9 cellular contexts compared by ENCODE assay signal in the genomic region with DNA sequence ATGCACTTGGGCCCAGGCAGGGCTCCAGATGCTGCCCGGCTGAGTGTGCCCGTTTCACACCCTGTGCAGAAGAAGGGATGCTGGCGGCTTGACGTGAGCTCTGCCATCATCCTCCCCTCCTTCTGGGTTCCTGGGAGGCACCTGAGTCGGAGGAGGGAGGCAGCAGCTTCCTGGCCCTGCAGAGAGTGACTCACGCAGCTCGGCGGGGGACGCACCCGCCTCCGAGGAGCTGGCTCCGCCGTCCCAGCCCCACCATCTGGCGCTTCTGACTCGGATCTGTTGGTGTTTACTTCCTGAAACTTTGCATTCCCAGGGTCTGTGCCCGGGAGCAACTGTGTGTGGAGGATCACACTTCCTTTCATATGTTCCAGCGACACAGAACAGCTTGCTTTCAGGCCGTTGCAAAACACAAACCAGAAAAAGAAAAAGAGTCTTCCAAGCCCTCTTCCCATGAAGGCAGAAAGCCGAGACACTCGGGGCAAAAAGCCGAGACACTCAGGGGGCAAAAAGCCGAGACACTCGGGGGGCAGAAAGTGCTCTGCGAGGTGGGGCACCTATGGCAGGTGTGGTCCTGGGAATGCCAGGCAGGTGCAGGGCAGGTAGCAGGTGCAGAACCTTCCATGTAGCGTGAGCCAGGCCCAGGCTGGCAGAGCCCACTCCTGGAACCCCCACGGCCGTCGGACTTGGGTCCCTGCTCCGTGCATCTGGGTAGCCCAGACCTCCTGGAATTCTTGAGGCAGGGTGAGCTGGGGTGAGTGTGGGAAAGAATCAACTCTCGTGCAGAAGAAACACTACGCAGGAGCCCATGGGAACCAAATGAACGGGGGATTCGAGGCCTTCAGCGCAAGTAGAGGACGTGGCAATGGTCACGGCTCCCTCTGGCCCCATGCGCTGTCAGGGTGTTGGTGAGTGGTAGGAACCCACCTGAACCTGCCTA. TPM values are rescaled to one million over a fixed set of nuclear protein-coding genes. Genes with fewer than 3 reads are reported as not detected.
DNase-seq lines count a peak whose midpoint lies in the region; ATAC-seq, FAIRE-seq and TF ChIP-seq lines count a peak whose summit lies in the region.
"Had no signal": no experiment of that assay in that cellular context is flagged by ENCODE, and none has a peak within 500 bp of the region (broad histone marks: within the 10 kb centered on the region; RNA-seq: fewer than 3 reads in every experiment).

No MANE protein-coding gene starts in this region.

- H4K5ac ChIP-seq in H1 (ENCODE audit: insufficient read length, low read depth, low read length) = no peak overlapping the region

- H3K9me3 Mint-ChIP-seq in CD4-positive, alpha-beta T cell = no peaks in the 10 kb centered on the region

- H3K79me1 ChIP-seq in H1 (ENCODE audit: low read depth, low read length) = no peaks in the 10 kb centered on the region

- TF ChIP-seq RAD21 in H1 (IDR thresholded peaks at IDR 0.05 in 1 of 2, conservative IDR thresholded peaks at IDR 0.05 in 1 of 2; ENCODE audit: low read depth in 2 of 2, low read length in 2 of 2) = no peak

- H3K4me1 Mint-ChIP-seq in CD4-positive, alpha-beta T cell (ENCODE audit: low read depth) = no peaks in the 10 kb centered on the region

- H3K9ac ChIP-seq in H1 (replicated peaks in 1 of 4; ENCODE audit: extremely low read depth in 1 of 4, low read depth in 3 of 4, low read length in 3 of 4) = no peak overlapping the region

- H2BK120ac ChIP-seq in H1 (replicated peaks; ENCODE audit: low read depth, low read length) = no peak overlapping the region

- H4K91ac ChIP-seq in H1 (replicated peaks; ENCODE audit: insufficient read length, low read length) = no peak overlapping the region

- no peak for TF ChIP-seq CTCF in H1 (IDR thresholded peaks at IDR 0.05; ENCODE audit: control extremely low read depth in 1 of 3, insufficient read depth in 1 of 3, low read depth in 1 of 3, low read length in 3 of 3)
- TF ChIP-seq CTCF in CD4-positive, alpha-beta T cell (IDR thresholded peaks at IDR 0.05) = no peak

- H3K4me3 ChIP-seq in H1 (ENCODE audit: extremely low read depth in 1 of 4, insufficient read depth in 2 of 4, low read depth in 3 of 4, low read length in 4 of 4) = no peak overlapping the region

- no peaks in the 10 kb centered on the region for H3K36me3 ChIP-seq in H1 (ENCODE audit: control insufficient read depth in 2 of 4, insufficient read depth in 4 of 4, low read length in 3 of 4)

- CTCF ChIA-PET in H1 (lab: Charles Lee; ENCODE audit: partially characterized antibody) = interaction anchor here (1.2 to 3.5 kb wide), 4 partner anchors 14 to 104 kb away, joined by 3 to 17 read pairs (median 3); no protein-coding TSS in a partner anchor
- CTCF ChIA-PET in CD4-positive, alpha-beta T cell (lab: Charles Lee) = no interaction called here

- H3K27ac ChIP-seq in H1 (ENCODE audit: low read depth, low read length) = no peak overlapping the region
- H3K27ac ChIP-seq in CD4-positive, alpha-beta T cell (ENCODE audit: low read depth, low read length) = no peak overlapping the region

- H3K4me1 ChIP-seq in H1 (replicated peaks in 1 of 4; ENCODE audit: control insufficient read depth in 3 of 4, insufficient read depth in 4 of 4, low read length in 3 of 4) = peaks cover 0 to 13% (median 7%) of the 10 kb centered on the region in 4 experiments; a peak in 4 of 7 replicates

- no peak overlapping the region for H2BK15ac ChIP-seq in H1 (ENCODE audit: low read length)

- no peak for FAIRE-seq in H1 (lab: Jason Lieb, UNC)

- TF ChIP-seq EP300 in H1 (IDR thresholded peaks at IDR 0.05; ENCODE audit: borderline replicate concordance in 1 of 2, low read depth in 2 of 2, low read length in 2 of 2) = no peak

- no peak overlapping the region for H4K8ac ChIP-seq in H1 (ENCODE audit: extremely low read depth, insufficient read depth, low read length)

- H3K18ac ChIP-seq in H1 (ENCODE audit: extremely low read depth, low read length) = no peak overlapping the region; the same call in 1 of the 2 replicates

- no peak overlapping the region for H2BK20ac ChIP-seq in H1 (ENCODE audit: low read length)

- no peaks in the 10 kb centered on the region for H3K23me2 ChIP-seq in H1 (ENCODE audit: low read depth, low read length)

- H2AFZ ChIP-seq in H1 (ENCODE audit: low read length) = peak overlapping the region; percentile 29; the same call in 1 of the 2 replicates

- H3K9me3 ChIP-seq in H1 (ENCODE audit: insufficient read depth in 2 of 2, low read depth in 1 of 2, low read length in 1 of 2) = peaks cover 0 to 28% of the 10 kb centered on the region in 2 experiments; a peak in 2 of 4 replicates
- H3K9me3 ChIP-seq in CD4-positive, alpha-beta T cell (ENCODE audit: control insufficient read depth, low read length) = no peaks in the 10 kb centered on the region

- H3K56ac ChIP-seq in H1 (replicated peaks; ENCODE audit: insufficient read length, low read depth, low read length) = no peak overlapping the region

- no peak overlapping the region for H2AK5ac ChIP-seq in H1 (ENCODE audit: low read depth, low read length)

- H3K27ac Mint-ChIP-seq in CD4-positive, alpha-beta T cell = no peak overlapping the region

- peaks cover 0 to 27% (median 13%) of the 10 kb centered on the region in 4 experiments; a peak in 4 of 7 replicates for H3K27me3 ChIP-seq in H1 (replicated peaks in 1 of 4; ENCODE audit: control insufficient read depth in 3 of 4, extremely low read depth in 1 of 4, insufficient read depth in 3 of 4, low read length in 3 of 4)
- peaks cover 3% of the 10 kb centered on the region for H3K27me3 ChIP-seq in CD4-positive, alpha-beta T cell (ENCODE audit: control insufficient read depth, insufficient read depth, low read length)

- no peak for ATAC-seq in CD4-positive, alpha-beta T cell (ENCODE audit: poor library complexity)
- ATAC-seq in GM19023 (IDR thresholded peaks at IDR 0.05; ENCODE audit: unreplicated experiment) = no peak

- no peak overlapping the region for H3K14ac ChIP-seq in H1 (ENCODE audit: insufficient read length)

- H2BK5ac ChIP-seq in H1 (ENCODE audit: low read depth, low read length) = no peak overlapping the region; the same call in 1 of the 2 replicates

- peak; percentile 73 for DNase-seq in ELR (ENCODE audit: low read depth)
- DNase-seq in NCI-H2196 treated with DMSO at 0.1 percent for 48 hours (lab: John Stamatoyannopoulos, UW; ENCODE audit: unreplicated experiment) = peak; percentile 7
- peak in 1 of 2 experiments; percentile 17 for DNase-seq in H1 (ENCODE audit: low read depth in 1 of 2, low spot score in 2 of 2)
- DNase-seq in occipital lobe (lab: John Stamatoyannopoulos, UW) = peak; percentile 84
- no peak for DNase-seq in central memory CD4-positive, alpha-beta T cell
- DNase-seq in HuH-7 (ENCODE audit: low spot score) = no peak
- DNase-seq in CD4-positive, alpha-beta T cell = no peak
- DNase-seq: activated CD4-positive, alpha-beta T cell treated with anti-CD3 and anti-CD28 coated beads for 4 hours had no signal

- H3K23ac ChIP-seq in H1 (ENCODE audit: insufficient read length) = no peak overlapping the region

- H3K4ac ChIP-seq in H1 (replicated peaks; ENCODE audit: insufficient read length, low read depth, low read length) = no peak overlapping the region

- H3K79me2 ChIP-seq in H1 (ENCODE audit: control insufficient read depth in 1 of 2, insufficient read depth in 2 of 2, low read length in 2 of 2) = no peaks in the 10 kb centered on the region

- H3K4me2 ChIP-seq in H1 (ENCODE audit: insufficient read depth in 1 of 2, low read depth in 2 of 2, low read length in 2 of 2) = no peak overlapping the region

- no peak overlapping the region for H2BK12ac ChIP-seq in H1 (ENCODE audit: low read depth, low read length)

- 69% methylated on average over 35 of the region's 37 CpGs; no CpG with 5 or more reads in 1 of the 2 experiments for WGBS in H1 (ENCODE audit: extremely low coverage in 1 of 2, insufficient coverage in 1 of 2, insufficient read length in 1 of 2, insufficient replicate concordance in 2 of 2, low coverage in 1 of 2, low lambda C conversion rate in 2 of 2, missing lambda C conversion rate in 1 of 2), 2 experiments

- H3K36me3 Mint-ChIP-seq in CD4-positive, alpha-beta T cell (ENCODE audit: low read depth) = no peaks in the 10 kb centered on the region

- no peaks in the 10 kb centered on the region for H4K20me1 ChIP-seq in H1 (replicated peaks in 1 of 2; ENCODE audit: control insufficient read depth in 1 of 2, insufficient read depth in 2 of 2, low read length in 2 of 2)

- intact Hi-C loops in CD4-positive, alpha-beta T cell (cut with DNase I, micrococcal nuclease) = no loop called here

- H3K4me3 Mint-ChIP-seq in CD4-positive, alpha-beta T cell = no peak overlapping the region

- POLR2A ChIA-PET in H1 (lab: Charles Lee; ENCODE audit: partially characterized antibody) = interaction anchor here (0.9 kb wide), 1 partner anchor 120 kb away, joined by 3 read pairs; no protein-coding TSS in a partner anchor
- POLR2A ChIA-PET in CD4-positive, alpha-beta T cell (lab: Charles Lee) = no interaction called here

- TF ChIP-seq POLR2A in H1 (IDR thresholded peaks at IDR 0.05; ENCODE audit: control extremely low read depth in 1 of 2, low read depth in 2 of 2, low read length in 2 of 2) = no peak

- no peaks in the 10 kb centered on the region for H3K27me3 Mint-ChIP-seq in CD4-positive, alpha-beta T cell

TF ChIP-seq in H1, 55 proteins besides CTCF, POLR2A, EP300 and RAD21:
- peak; percentile 79; the same call in 1 of the 2 replicates for TF ChIP-seq JUND (IDR thresholded peaks at IDR 0.05; ENCODE audit: low read length)
- TF ChIP-seq SP4 (IDR thresholded peaks at IDR 0.05; ENCODE audit: low read length) = no peak

RNA-seq across cellular contexts. Expression of gene GALNT9, which starts 27.6 kb away (rescaled TPM):
- 2.0 and 3.3 TPM in 2 replicates for total RNA-seq in H1 (2021; fragmentation: NEBNext Ultra II Directional; extraction: Animal tissue kit (Norgen Biotek cat#: 25700))
- polyA plus RNA-seq in H1 (2011; rRNA removed) = 3.6 and 5.3 TPM in 2 replicates
- 6.1 TPM for polyA plus RNA-seq in H1 (2011; cell fraction: cytosol; rRNA removed)
- polyA plus RNA-seq in H1 (2011; cell fraction: nucleus; rRNA removed) = 9.4 TPM
- 2.3 to 3.6 TPM (median 3.1 TPM) in 4 replicates for polyA plus RNA-seq in H1 (2012, experiment 1 of 2)
- polyA plus RNA-seq in H1 (2012, experiment 2 of 2) = 2.3 TPM
- polyA plus RNA-seq in H1 (2013, experiment 1 of 2) = 0.73 TPM
- 0.92 TPM for polyA plus RNA-seq in H1 (2013, experiment 2 of 2)
- 2.3 and 4.0 TPM in 2 replicates for polyA minus RNA-seq in H1 (2011; rRNA and poly(A)+ RNA removed)
- 4.0 TPM for polyA minus RNA-seq in H1 (2011; cell fraction: cytosol; rRNA and poly(A)+ RNA removed)
- polyA minus RNA-seq in H1 (2011; cell fraction: nucleus; rRNA and poly(A)+ RNA removed) = 4.2 TPM
- total RNA-seq in occipital lobe = 1.4 TPM
- not detected for total RNA-seq in CD4-positive, alpha-beta T cell

Comparison
In these comparisons a context has a peak if more than half of its experiments do, and no peak if none do; other contexts are left out.
1. DNase-seq: peak in ELR (single experiment), NCI-H2196 treated with DMSO at 0.1 percent for 48 hours (single experiment) and occipital lobe (single experiment); none in central memory CD4-positive, alpha-beta T cell (single experiment), HuH-7 (single experiment) and CD4-positive, alpha-beta T cell (0 of 10).